In the genomic region with DNA sequence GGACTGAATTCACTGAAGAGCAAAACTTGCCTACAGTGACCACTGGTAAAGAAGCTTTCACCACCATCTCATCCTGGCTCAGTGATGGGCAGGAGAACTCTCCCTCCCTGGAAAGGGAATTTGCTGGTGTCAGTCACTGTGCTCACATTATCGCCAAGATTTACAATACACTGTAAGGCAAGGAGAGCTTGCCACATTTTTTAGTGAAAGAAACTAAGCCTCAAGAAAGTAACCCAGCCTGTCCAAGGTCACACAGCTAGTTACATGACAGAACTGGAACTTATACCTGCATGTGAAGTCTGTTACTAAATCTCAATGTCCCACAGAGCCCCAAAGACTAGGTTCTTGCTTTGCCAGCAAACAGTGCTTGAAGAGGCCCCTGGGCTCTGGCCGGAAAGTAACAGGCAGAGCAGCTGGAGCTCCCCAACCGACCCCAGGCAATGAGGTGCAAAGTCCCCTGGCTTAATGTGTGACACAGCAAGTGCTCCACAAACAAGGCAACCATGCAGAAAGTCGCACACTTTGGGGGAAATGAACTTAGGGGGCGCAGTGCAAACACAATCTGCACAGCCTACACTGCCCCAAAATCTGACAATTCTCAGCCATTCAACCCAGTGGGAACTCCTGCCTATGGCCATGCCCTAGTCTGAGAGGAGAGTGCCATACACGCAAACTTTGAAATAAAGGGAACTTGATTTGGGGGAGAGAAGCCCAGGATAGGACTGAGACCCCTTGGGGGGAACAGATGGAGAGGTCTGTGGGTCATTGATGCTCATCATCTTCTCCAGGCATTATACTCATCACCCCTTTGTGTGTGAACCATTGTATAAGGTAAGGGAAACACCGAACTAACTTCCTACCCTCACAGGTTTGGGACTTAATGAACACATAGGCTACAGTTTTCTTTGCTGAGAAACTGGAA, we compare ENCODE assay signal across 8 cellular contexts.
DNase-seq lines count a peak whose midpoint lies in the region; ATAC-seq and TF ChIP-seq lines count a peak whose summit lies in the region.

No MANE protein-coding gene starts in this region.

- H3K4me3 ChIP-seq in foreskin fibroblast (ENCODE audit: low read depth in 1 of 2, low read length in 2 of 2), result peak overlapping the region; percentile 71 to 86

- ATAC-seq in GM18519 (IDR thresholded peaks at IDR 0.05; ENCODE audit: low FRiP score, unreplicated experiment), result no peak
- no peak for ATAC-seq in HG03460 (IDR thresholded peaks at IDR 0.05; ENCODE audit: unreplicated experiment)

- DNase-seq in GM13977 (ENCODE audit: low spot score), result peak; percentile 38
- peak; percentile 70 for DNase-seq in activated CD8-positive, alpha-beta memory T cell treated with anti-CD3 and anti-CD28 coated beads for 24 hours
- DNase-seq in foreskin fibroblast, result peak in 1 of 2 donors; percentile 33
- DNase-seq in retina, result peak; percentile 31
- no peak for DNase-seq in effector CD4-positive, alpha-beta T cell

- in situ Hi-C loops in GM13977 (cut with MboI; ENCODE audit: low pct_unique_long_range_greater_than_20kb, low sequenced_read_pairs, unreplicated experiment), result loop anchor here (10.0 kb wide), 1 partner anchor 56 kb away; no protein-coding TSS in a partner anchor

- no peak for TF ChIP-seq CTCF in 22Rv1 (IDR thresholded peaks at IDR 0.05)
- TF ChIP-seq CTCF in GM13977 (IDR thresholded peaks at IDR 0.05; ENCODE audit: extremely low read depth, insufficient read depth, missing control alignments), result peak; percentile 39
- TF ChIP-seq CTCF in foreskin fibroblast (IDR thresholded peaks at IDR 0.05; ENCODE audit: low read depth, low read length), result no peak

- peak overlapping the region; percentile 60 for H3K27ac ChIP-seq in 22Rv1
